In genomic region chr10:29510483-29511157, GRCh38 we compare ENCODE assay signal across 8 cellular contexts.
DNase-seq lines count a peak whose midpoint lies in the region; ATAC-seq, FAIRE-seq and TF ChIP-seq lines count a peak whose summit lies in the region.
"Not testable (repeated sequence)": the region's sequence is repeated elsewhere in the genome, so short reads cannot be mapped to it uniquely, and the experiment has no call there.

No MANE protein-coding gene starts in this region.

- TF ChIP-seq RAD21 in HepG2 (CRISPR knock-in tag; IDR thresholded peaks at IDR 0.05) = not testable (repeated sequence)

- H3K4me2 ChIP-seq in HepG2 (ENCODE audit: low read depth, low read length) = not testable (repeated sequence)

- H3K9me3 ChIP-seq in cardiac muscle cell (ENCODE audit: low read depth); left ventricle myocardium inferior (replicated peaks); HepG2 (ENCODE audit: low read length); upper lobe of left lung; aorta (ENCODE audit: control insufficient read depth, low read length): not testable (repeated sequence)

- H2AFZ ChIP-seq in HepG2 (ENCODE audit: low read length) = not testable (repeated sequence)

- not testable (repeated sequence) for H3K4me1 ChIP-seq in cardiac muscle cell (ENCODE audit: low read depth); upper lobe of left lung; aorta (ENCODE audit: control insufficient read depth in 1 of 2, insufficient read depth in 2 of 2, low read length in 2 of 2)
- H3K4me1 ChIP-seq in left ventricle myocardium inferior = peaks cover 55% of the 10 kb centered on the region
- H3K4me1 ChIP-seq in HepG2 (ENCODE audit: insufficient read depth, low read length) = peaks cover 16% of the 10 kb centered on the region

- H3K27me3 ChIP-seq in cardiac muscle cell; left ventricle myocardium inferior (ENCODE audit: low read depth); HepG2 (ENCODE audit: control insufficient read depth in 1 of 2, insufficient read depth in 2 of 2, low read length in 2 of 2); upper lobe of left lung; aorta (ENCODE audit: control insufficient read depth in 1 of 2, insufficient read depth in 2 of 2, low read length in 1 of 2): not testable (repeated sequence)

- H3K36me3 ChIP-seq in cardiac muscle cell (peaks cover 41% of the 10 kb centered on the region), left ventricle myocardium inferior (peaks cover 28% of the 10 kb centered on the region), upper lobe of left lung (peaks cover 0 to 27% (median 3%) of the 10 kb centered on the region in 4 donors)
- not testable (repeated sequence) for H3K36me3 ChIP-seq in HepG2 (replicated peaks in 1 of 2; ENCODE audit: control insufficient read depth in 1 of 2, insufficient read depth in 2 of 2, low read length in 2 of 2); aorta (ENCODE audit: control insufficient read depth in 1 of 2, insufficient read depth in 2 of 2, low read length in 1 of 2)

- not testable (repeated sequence) for TF ChIP-seq CTCF in cardiac muscle cell (IDR thresholded peaks at IDR 0.05; ENCODE audit: low read depth, low read length); left ventricle myocardium inferior (IDR thresholded peaks at IDR 0.05; ENCODE audit: borderline replicate concordance); HepG2 (CRISPR knock-in tag; IDR thresholded peaks at IDR 0.05); upper lobe of left lung (IDR thresholded peaks at IDR 0.05)

- not testable (repeated sequence) for H3K9ac ChIP-seq in HepG2 (ENCODE audit: insufficient read depth, low read depth, low read length)

- POLR2A ChIA-PET in HepG2 (lab: Yijun Ruan, JAX) = not testable (repeated sequence)

- WGBS in HepG2 (ENCODE audit: low lambda C conversion rate) = 67% methylated on average over 3 of the region's 24 CpGs
- 97% methylated on average over 12 of the region's 24 CpGs; no CpG with 5 or more reads in 1 of the 2 donors for WGBS in upper lobe of left lung, 2 donors
- 75 to 86% methylated on average over 10 to 18 of the region's 24 CpGs for WGBS in aorta, 2 donors

- H3K27ac ChIP-seq in cardiac muscle cell (peak overlapping the region; percentile 32), left ventricle myocardium inferior (replicated peaks) (peak overlapping the region; percentile 2)
- not testable (repeated sequence) for H3K27ac ChIP-seq in HepG2 (ENCODE audit: extremely low read length, insufficient read depth, low read length); upper lobe of left lung; aorta (ENCODE audit: low read depth in 1 of 2, low read length in 2 of 2)

- not testable (repeated sequence) for H4K20me1 ChIP-seq in HepG2 (ENCODE audit: insufficient read depth, low read length)

- in situ Hi-C loops in HepG2 (cut with HindIII; ENCODE audit: extremely low pct_ligation_motif_present, low pct_unique_long_range_greater_than_20kb) = not testable (repeated sequence)

- intact Hi-C loops in left ventricle myocardium inferior (cut with micrococcal nuclease); HepG2 (cut with micrococcal nuclease; ENCODE audit: unreplicated experiment); sciatic nerve (cut with DNase I): not testable (repeated sequence)
- intact Hi-C loops in aorta (cut with DNase I) = loop anchor here in 1 of 2 donors (10.0 kb wide), 2 partner anchors 364 to 494 kb away; no protein-coding TSS in a partner anchor

- not testable (repeated sequence) for TF ChIP-seq POLR2A in HepG2 (IDR thresholded peaks at IDR 0.05; ENCODE audit: insufficient read depth in 1 of 2, low read depth in 2 of 2, low read length in 2 of 2); upper lobe of left lung (IDR thresholded peaks at IDR 0.05)

- H3K79me2 ChIP-seq in HepG2 (ENCODE audit: insufficient read depth, low read length) = not testable (repeated sequence)

- DNase-seq in HTR-8/SVneo (ENCODE audit: insufficient read length, low spot score); cardiac muscle cell (ENCODE audit: low read depth in 1 of 2, low spot score in 1 of 2); left ventricle myocardium inferior; HepG2 (ENCODE audit: low spot score); sciatic nerve (ENCODE audit: low spot score); upper lobe of left lung; aorta: not testable (repeated sequence)

- TF ChIP-seq EP300 in HepG2 (IDR thresholded peaks at IDR 0.05; ENCODE audit: low read depth in 2 of 2, low read length in 2 of 2); HepG2 (CRISPR knock-in tag; IDR thresholded peaks at IDR 0.05; ENCODE audit: borderline replicate concordance); upper lobe of left lung (IDR thresholded peaks at IDR 0.05): not testable (repeated sequence)

- CTCF ChIA-PET in HepG2 (lab: Yijun Ruan, JAX; ENCODE audit: low intra/inter-chr PET ratio, low total read pairs) = not testable (repeated sequence)

- FAIRE-seq in HTR-8/SVneo (lab: Jason Lieb, UNC) (peak; percentile 26), HepG2 (lab: Jason Lieb, UNC) (peak; percentile 28)

- ATAC-seq in esophagus mucosa (peak; percentile 19), sciatic nerve (peak; percentile 47), upper lobe of left lung (ENCODE audit: low FRiP score in 2 of 2) (peak; percentile 32 to 39), aorta (ENCODE audit: low FRiP score) (peak; percentile 45)
- ATAC-seq in HepG2 = not testable (repeated sequence)

- BruUV-seq in HepG2 (replicated peaks; lab: Mats Ljungman, UMichigan) = not testable (repeated sequence)

- not testable (repeated sequence) for H3K4me3 ChIP-seq in cardiac muscle cell; left ventricle myocardium inferior; HepG2 (replicated peaks in 1 of 3; ENCODE audit: insufficient read depth in 1 of 3, low read depth in 2 of 3, low read length in 3 of 3); upper lobe of left lung; aorta (ENCODE audit: low read length in 2 of 2)
